In the genomic region with DNA sequence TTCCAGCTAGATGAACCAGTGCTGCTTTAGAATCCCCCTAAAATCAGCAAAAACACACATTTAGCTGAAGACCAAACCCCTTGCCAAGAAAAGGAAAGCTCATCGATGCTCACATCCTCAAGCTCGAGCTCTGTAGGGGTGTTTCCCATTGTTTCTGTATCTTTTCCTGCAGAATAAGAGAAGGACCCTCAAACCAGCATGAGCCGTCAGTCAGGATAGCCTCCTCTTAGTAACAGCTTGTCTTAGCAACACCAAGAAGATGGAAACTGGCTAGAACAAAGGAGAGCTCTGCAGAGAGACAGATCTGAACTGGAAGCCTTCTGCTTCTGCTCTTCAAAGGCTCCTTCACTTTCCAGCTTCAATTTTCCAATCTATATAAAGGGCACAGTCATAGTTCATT, we compare ENCODE assay signal across 35 cellular contexts. TPM values are rescaled to one million over a fixed set of nuclear protein-coding genes. Genes with fewer than 3 reads are reported as not detected.
"Had no signal": no experiment of that assay in that cellular context is flagged by ENCODE, and none has a peak within 500 bp of the region (broad histone marks: within the 10 kb centered on the region; RNA-seq: fewer than 3 reads in every experiment).

No MANE protein-coding gene starts in this region.

- H3K4me3 ChIP-seq: adrenal gland, body of pancreas had no signal

- H3K4me1 ChIP-seq: adrenal gland had no signal

- H3K36me3 Mint-ChIP-seq: activated CD4-positive, alpha-beta memory T cell treated with anti-CD3 and anti-CD28 coated beads for 36 hours; activated CD8-positive, alpha-beta memory T cell treated with anti-CD3 and anti-CD28 coated beads, Interleukin-2, amount 10 ng/mL, durations not matched to agents 7 days and 5 days; activated naive CD4-positive, alpha-beta T cell treated with anti-CD3 and anti-CD28 coated beads, Interleukin-2, amount 50 U/mL, for 24 hours; activated naive CD8-positive, alpha-beta T cell treated with anti-CD3 and anti-CD28 coated beads for 36 hours; T-cell had no signal

- DNase-seq: activated CD4-positive, alpha-beta memory T cell treated with anti-CD3 and anti-CD28 coated beads for 36 hours; activated CD4-positive, alpha-beta T cell treated with anti-CD3 and anti-CD28 coated beads for 36 hours; activated CD4-positive, alpha-beta T cell treated with anti-CD3 and anti-CD28 coated beads, Interleukin-2, amount 10 ng/mL, durations not matched to agents 24 days and 14 days; activated CD4-positive, CD25-positive, alpha-beta regulatory T cell; activated CD4-positive, CD25-positive, alpha-beta regulatory T cell treated with anti-CD3 and anti-CD28 coated beads, Interleukin-2, amount 50 U/mL, for 72 hours; activated CD8-positive, alpha-beta memory T cell treated with anti-CD3 and anti-CD28 coated beads, Interleukin-2, amount 10 ng/mL, durations not matched to agents 7 days and 5 days; activated CD8-positive, alpha-beta memory T cell treated with anti-CD3 and anti-CD28 coated beads, Interleukin-2, amount 50 U/mL, for 4 hours; activated CD8-positive, alpha-beta T cell treated with anti-CD3 and anti-CD28 coated beads, Interleukin-2, amount 10 ng/mL, durations not matched to agents 7 days and 5 days; activated effector memory CD4-positive, alpha-beta T cell treated with anti-CD3 and anti-CD28 coated beads, Interleukin-2, amount 50 U/mL, for 16 hours; activated naive CD4-positive, alpha-beta T cell treated with anti-CD3 and anti-CD28 coated beads for 36 hours; activated naive CD8-positive, alpha-beta T cell treated with anti-CD3 and anti-CD28 coated beads for 36 hours; activated naive CD8-positive, alpha-beta T cell treated with anti-CD3 and anti-CD28 coated beads, Interleukin-2, amount 50 U/mL, for 24 hours; activated T-cell treated with anti-CD3 and anti-CD28 coated beads, Interleukin-2, amount 50 U/mL, for 1 hour; activated T-cell treated with anti-CD3 and anti-CD28 coated beads, Interleukin-2, amount 50 U/mL, for 48 hours; adrenal gland; amygdala; aorta; body of pancreas; caudate nucleus; cortex of kidney; dermis blood vessel endothelial cell; effector CD8-positive, alpha-beta T cell; foreskin fibroblast; head of caudate nucleus; T-cell; T-helper 9 cell; WERI-Rb-1 had no signal

- H3K36me3 ChIP-seq: adrenal gland, WERI-Rb-1 had no signal

- H3K27ac ChIP-seq: adrenal gland, body of pancreas, WERI-Rb-1 had no signal

- H3K9me3 Mint-ChIP-seq: activated CD4-positive, alpha-beta memory T cell treated with anti-CD3 and anti-CD28 coated beads for 36 hours; activated CD4-positive, alpha-beta T cell treated with anti-CD3 and anti-CD28 coated beads, Interleukin-2, amount 10 ng/mL, durations not matched to agents 24 days and 14 days; activated naive CD4-positive, alpha-beta T cell treated with anti-CD3 and anti-CD28 coated beads for 36 hours; activated naive CD4-positive, alpha-beta T cell treated with anti-CD3 and anti-CD28 coated beads, Interleukin-2, amount 50 U/mL, for 24 hours; activated naive CD8-positive, alpha-beta T cell treated with anti-CD3 and anti-CD28 coated beads for 36 hours; activated naive CD8-positive, alpha-beta T cell treated with anti-CD3 and anti-CD28 coated beads, Interleukin-2, amount 50 U/mL, for 24 hours; activated T-helper 1 cell treated with anti-CD3 and anti-CD28 coated beads, Interleukin-12 subunit alpha, Interleukin-12 subunit beta, Interleukin-2, Interleukin-4 antibody, amounts not matched to agents 30 ng/mL and 10 ng/mL and 1 ng/mL, durations not matched to agents 14 hours and 24 hours and 36 hours; activated T-helper 2 cell treated with anti-CD3 and anti-CD28 coated beads, Interferon-gamma antibody, Interleukin-2, Interleukin-4, amounts not matched to agents 10 μg/mL and 5 μg/mL and 100 μg/mL, durations not matched to agents 14 hours and 24 hours and 36 hours; T-cell; T-helper 1 cell treated with Interleukin-12 subunit alpha and Interleukin-12 subunit beta and Interleukin-4 antibody, amounts not matched to agents 30 μg/mL and 1 μg/mL, for 36 hours had no signal

- H3K27me3 ChIP-seq: adrenal gland, body of pancreas had no signal

- H3K27ac Mint-ChIP-seq: activated CD4-positive, alpha-beta memory T cell treated with anti-CD3 and anti-CD28 coated beads for 36 hours; activated CD4-positive, alpha-beta T cell treated with anti-CD3 and anti-CD28 coated beads for 36 hours; activated CD4-positive, alpha-beta T cell treated with anti-CD3 and anti-CD28 coated beads, Interleukin-2, amount 10 ng/mL, durations not matched to agents 24 days and 14 days; activated CD8-positive, alpha-beta memory T cell treated with anti-CD3 and anti-CD28 coated beads, Interleukin-2, amount 10 ng/mL, durations not matched to agents 7 days and 5 days; activated CD8-positive, alpha-beta T cell treated with anti-CD3 and anti-CD28 coated beads, Interleukin-2, amount 10 ng/mL, durations not matched to agents 7 days and 5 days; activated naive CD4-positive, alpha-beta T cell treated with anti-CD3 and anti-CD28 coated beads for 36 hours; activated naive CD4-positive, alpha-beta T cell treated with anti-CD3 and anti-CD28 coated beads, Interleukin-2, amount 50 U/mL, for 24 hours; activated naive CD8-positive, alpha-beta T cell treated with anti-CD3 and anti-CD28 coated beads for 36 hours; activated naive CD8-positive, alpha-beta T cell treated with anti-CD3 and anti-CD28 coated beads, Interleukin-2, amount 50 U/mL, for 24 hours; activated T-helper 1 cell treated with anti-CD3 and anti-CD28 coated beads, Interleukin-12 subunit alpha, Interleukin-12 subunit beta, Interleukin-2, Interleukin-4 antibody, amounts not matched to agents 30 ng/mL and 10 ng/mL and 1 ng/mL, durations not matched to agents 14 hours and 24 hours and 36 hours; activated T-helper 2 cell treated with anti-CD3 and anti-CD28 coated beads, Interferon-gamma antibody, Interleukin-2, Interleukin-4, amounts not matched to agents 10 μg/mL and 5 μg/mL and 100 μg/mL, durations not matched to agents 14 hours and 24 hours and 36 hours; T-cell; T-helper 1 cell treated with Interleukin-12 subunit alpha and Interleukin-12 subunit beta and Interleukin-4 antibody, amounts not matched to agents 30 μg/mL and 1 μg/mL, for 36 hours had no signal

- H3K4me1 Mint-ChIP-seq: activated CD4-positive, alpha-beta T cell treated with anti-CD3 and anti-CD28 coated beads for 36 hours; activated CD4-positive, alpha-beta T cell treated with anti-CD3 and anti-CD28 coated beads, Interleukin-2, amount 10 ng/mL, durations not matched to agents 24 days and 14 days; activated CD8-positive, alpha-beta memory T cell treated with anti-CD3 and anti-CD28 coated beads, Interleukin-2, amount 10 ng/mL, durations not matched to agents 7 days and 5 days; activated naive CD4-positive, alpha-beta T cell treated with anti-CD3 and anti-CD28 coated beads, Interleukin-2, amount 50 U/mL, for 24 hours; activated naive CD8-positive, alpha-beta T cell treated with anti-CD3 and anti-CD28 coated beads for 36 hours; activated naive CD8-positive, alpha-beta T cell treated with anti-CD3 and anti-CD28 coated beads, Interleukin-2, amount 50 U/mL, for 24 hours; T-cell had no signal

- H3K9me3 ChIP-seq: adrenal gland, body of pancreas had no signal

- ATAC-seq: activated CD4-positive, alpha-beta T cell treated with anti-CD3 and anti-CD28 coated beads for 36 hours; activated CD8-positive, alpha-beta memory T cell treated with anti-CD3 and anti-CD28 coated beads, Interleukin-2, amount 10 ng/mL, durations not matched to agents 7 days and 5 days; activated CD8-positive, alpha-beta T cell treated with anti-CD3 and anti-CD28 coated beads, Interleukin-2, amount 10 ng/mL, durations not matched to agents 7 days and 5 days; activated naive CD8-positive, alpha-beta T cell treated with anti-CD3 and anti-CD28 coated beads, Interleukin-2, amount 50 U/mL, for 24 hours; body of pancreas; esophagus mucosa; T-cell had no signal

- H3K4me3 Mint-ChIP-seq: activated CD4-positive, alpha-beta memory T cell treated with anti-CD3 and anti-CD28 coated beads for 36 hours; activated CD4-positive, alpha-beta T cell treated with anti-CD3 and anti-CD28 coated beads for 36 hours; activated CD4-positive, alpha-beta T cell treated with anti-CD3 and anti-CD28 coated beads, Interleukin-2, amount 10 ng/mL, durations not matched to agents 24 days and 14 days; activated CD8-positive, alpha-beta memory T cell treated with anti-CD3 and anti-CD28 coated beads, Interleukin-2, amount 10 ng/mL, durations not matched to agents 7 days and 5 days; activated CD8-positive, alpha-beta T cell treated with anti-CD3 and anti-CD28 coated beads, Interleukin-2, amount 10 ng/mL, durations not matched to agents 7 days and 5 days; activated naive CD4-positive, alpha-beta T cell treated with anti-CD3 and anti-CD28 coated beads for 36 hours; activated naive CD4-positive, alpha-beta T cell treated with anti-CD3 and anti-CD28 coated beads, Interleukin-2, amount 50 U/mL, for 24 hours; activated naive CD8-positive, alpha-beta T cell treated with anti-CD3 and anti-CD28 coated beads for 36 hours; activated naive CD8-positive, alpha-beta T cell treated with anti-CD3 and anti-CD28 coated beads, Interleukin-2, amount 50 U/mL, for 24 hours; activated T-helper 1 cell treated with anti-CD3 and anti-CD28 coated beads, Interleukin-12 subunit alpha, Interleukin-12 subunit beta, Interleukin-2, Interleukin-4 antibody, amounts not matched to agents 30 ng/mL and 10 ng/mL and 1 ng/mL, durations not matched to agents 14 hours and 24 hours and 36 hours; T-cell; T-helper 1 cell treated with Interleukin-12 subunit alpha and Interleukin-12 subunit beta and Interleukin-4 antibody, amounts not matched to agents 30 μg/mL and 1 μg/mL, for 36 hours had no signal

RNA-seq across cellular contexts. Expression of a gene that starts 32.0 kb away (rescaled TPM):
- total RNA-seq: activated CD4-positive, alpha-beta memory T cell treated with anti-CD3 and anti-CD28 coated beads for 36 hours; activated CD4-positive, alpha-beta T cell treated with anti-CD3 and anti-CD28 coated beads, Interleukin-2, amount 10 ng/mL, durations not matched to agents 24 days and 14 days; activated CD8-positive, alpha-beta memory T cell treated with anti-CD3 and anti-CD28 coated beads for 36 hours; activated CD8-positive, alpha-beta memory T cell treated with anti-CD3 and anti-CD28 coated beads, Interleukin-2, amount 10 ng/mL, durations not matched to agents 7 days and 5 days; activated CD8-positive, alpha-beta T cell treated with anti-CD3 and anti-CD28 coated beads, Interleukin-2, amount 10 ng/mL, durations not matched to agents 7 days and 5 days; activated naive CD4-positive, alpha-beta T cell treated with anti-CD3 and anti-CD28 coated beads for 36 hours; activated naive CD8-positive, alpha-beta T cell treated with anti-CD3 and anti-CD28 coated beads for 36 hours; activated T-helper 1 cell treated with anti-CD3 and anti-CD28 coated beads, Interleukin-12 subunit alpha, Interleukin-12 subunit beta, Interleukin-2, Interleukin-4 antibody, amounts not matched to agents 30 ng/mL and 10 ng/mL and 1 ng/mL, durations not matched to agents 14 hours and 24 hours and 36 hours; activated T-helper 2 cell treated with anti-CD3 and anti-CD28 coated beads, Interferon-gamma antibody, Interleukin-2, Interleukin-4, amounts not matched to agents 10 μg/mL and 5 μg/mL and 100 μg/mL, durations not matched to agents 14 hours and 24 hours and 36 hours; chondrocyte; T-helper 2 cell treated with Interferon-gamma antibody and Interleukin-4, amounts not matched to agents 100 ng/mL and 5 ng/mL, for 36 hours had no signal
